In the genomic region with DNA sequence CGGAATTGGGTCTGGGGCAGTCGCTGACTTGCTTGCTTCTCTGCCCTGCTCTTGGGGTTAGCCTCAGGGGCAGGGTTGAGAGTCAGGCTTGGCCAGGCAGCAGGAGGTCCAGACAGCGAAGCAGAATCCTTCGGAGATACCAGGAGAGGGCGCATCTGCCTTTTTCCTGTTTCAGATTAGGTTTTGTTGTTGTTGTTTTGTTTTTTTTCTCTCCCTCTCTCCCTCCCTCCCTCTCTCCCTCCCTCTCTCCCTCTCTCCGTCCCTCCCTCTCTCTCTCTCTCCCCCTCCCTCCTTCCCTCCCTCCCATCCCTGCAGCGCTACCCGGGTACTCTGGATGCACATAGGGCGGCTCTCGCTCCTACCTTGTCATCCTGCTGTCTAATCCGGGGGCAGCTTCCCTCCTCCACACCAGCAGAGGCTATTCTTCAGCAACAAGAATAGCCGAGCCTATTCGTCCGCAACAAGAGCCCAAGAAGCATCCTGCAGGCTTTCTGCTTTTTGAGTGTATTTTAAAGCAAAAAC, we compare ENCODE assay signal across 8 cellular contexts. TPM values are rescaled to one million over a fixed set of nuclear protein-coding genes. Genes with fewer than 3 reads are reported as not detected.
DNase-seq lines count a peak whose midpoint lies in the region; TF ChIP-seq lines count a peak whose summit lies in the region.

No MANE protein-coding gene starts in this region.

- WGBS in mammary epithelial cell (ENCODE audit: low coverage, missing lambda C conversion rate) = 8% methylated on average over 11 of the region's 14 CpGs

- H3K27me3 ChIP-seq in MG63 (no peaks in the 10 kb centered on the region), mammary epithelial cell (ENCODE audit: insufficient read depth, low read length) (no peaks in the 10 kb centered on the region)

- in situ Hi-C loops in mammary epithelial cell (cut with MboI; ENCODE audit: low sequenced_read_pairs in 2 of 2) = loop anchor here in 1 of 2 donors (25.0 kb wide), 1 partner anchor 837 kb away; no protein-coding TSS in a partner anchor

- no peaks in the 10 kb centered on the region for H3K9me3 ChIP-seq in HEK293 (ENCODE audit: control insufficient read depth, insufficient read depth, low read depth, low read length)
- no peaks in the 10 kb centered on the region; the same call in 1 of the 2 replicates for H3K9me3 ChIP-seq in MG63
- H3K9me3 ChIP-seq in mammary epithelial cell (replicated peaks; ENCODE audit: insufficient read depth, low read length) = no peaks in the 10 kb centered on the region
- H3K9me3 ChIP-seq in iPS-18c (ENCODE audit: control insufficient read depth, insufficient read depth, low read length) = no peaks in the 10 kb centered on the region

- intact Hi-C loops in mammary epithelial cell (cut with micrococcal nuclease) = loop anchor here (1.0 to 10.0 kb wide), 7 partner anchors 42 to 834 kb away; no protein-coding TSS in a partner anchor

- H3K27ac ChIP-seq in HEK293 (ENCODE audit: extremely low read depth, low read depth, low read length) (peak overlapping the region; percentile 39; the same call in 1 of the 2 replicates), mammary epithelial cell (ENCODE audit: insufficient read depth, low read depth, low read length) (peak overlapping the region; percentile 74)

- peak overlapping the region; percentile 92 for H2AFZ ChIP-seq in mammary epithelial cell (ENCODE audit: low read depth, low read length)

- H3K4me3 ChIP-seq in HEK293 (ENCODE audit: low read depth, low read length) = peak overlapping the region; percentile 88
- peak overlapping the region; percentile 73 for H3K4me3 ChIP-seq in MG63
- H3K4me3 ChIP-seq in mammary epithelial cell (replicated peaks in 1 of 3; ENCODE audit: insufficient read depth in 1 of 3, low read depth in 2 of 3, low read length in 3 of 3) = peak overlapping the region; percentile 69 to 95 (median 82)
- peak overlapping the region; percentile 82 for H3K4me3 ChIP-seq in iPS-18c (ENCODE audit: insufficient read depth, low read depth, low read length)
- H3K4me3 ChIP-seq in skeletal muscle cell (ENCODE audit: low read depth, low read length) = peak overlapping the region; percentile 79

- CTCF ChIA-PET in HEK293 (lab: Yijun Ruan, JAX) (interaction anchor here (0.6 to 3.0 kb wide), 20 partner anchors 8 to 948 kb away, joined by 3 to 18 read pairs (median 3); no protein-coding TSS in a partner anchor), mammary epithelial cell (lab: Charles Lee; ENCODE audit: low non-redundant PET) (interaction anchor here (0.5 to 1.1 kb wide), 3 partner anchors 381 to 591 kb away, joined by 3 to 4 read pairs (median 4); no protein-coding TSS in a partner anchor)

- dilution Hi-C loops in mammary epithelial cell (cut with HindIII; ENCODE audit: low sequenced_read_pairs) = no loop called here

- H3K4me1 ChIP-seq in HEK293 (ENCODE audit: control insufficient read depth, insufficient read depth, low read length) (peaks cover 4% of the 10 kb centered on the region; the same call in 1 of the 2 replicates), mammary epithelial cell (ENCODE audit: insufficient read depth, low read length) (peaks cover 6% of the 10 kb centered on the region)

- POLR2A ChIA-PET in HEK293 (lab: Yijun Ruan, JAX) = interaction anchor here (0.6 to 1.1 kb wide), 3 partner anchors 203 to 903 kb away, joined by 3 to 4 read pairs (median 3); a partner anchor contains a TSS

- no peaks in the 10 kb centered on the region for H4K20me1 ChIP-seq in mammary epithelial cell (ENCODE audit: insufficient read depth, low read length)

- peak; percentile 6 to 86 (median 73) for DNase-seq in NCI-H1417 (lab: John Stamatoyannopoulos, UW)
- no peak for DNase-seq in NCI-H1417 treated with DMSO at 0.1 percent for 48 hours (lab: John Stamatoyannopoulos, UW)
- DNase-seq in MG63 = peak; percentile 61
- peak; percentile 19 to 74 (median 27) for DNase-seq in T-helper 1 cell
- peak; percentile 71 for DNase-seq in mammary epithelial cell
- peak; percentile 34 for DNase-seq in skeletal muscle cell (ENCODE audit: low read depth)

- H3K36me3 ChIP-seq in HEK293 (ENCODE audit: control insufficient read depth in 2 of 2, insufficient read depth in 1 of 2, low read length in 2 of 2) (peaks cover 0 to 8% of the 10 kb centered on the region in 2 experiments; a peak in 1 of 3 replicates), MG63 (no peaks in the 10 kb centered on the region; the same call in 1 of the 2 replicates), mammary epithelial cell (ENCODE audit: insufficient read depth, low read length) (no peaks in the 10 kb centered on the region)

- TF ChIP-seq CTCF in HEK293 (tag by site-specific recombination; IDR thresholded peaks at IDR 0.05) (peak; percentile 11; the same call in 1 of the 2 replicates), mammary epithelial cell (conservative IDR thresholded peaks at IDR 0.05 in 1 of 2, IDR thresholded peaks at IDR 0.05 in 1 of 2; ENCODE audit: extremely low read depth in 1 of 2, insufficient read depth in 1 of 2, low read depth in 1 of 2, low read length in 2 of 2) (peak; percentile 35 to 63)

- peaks cover 34% of the 10 kb centered on the region for H3K79me2 ChIP-seq in mammary epithelial cell (ENCODE audit: insufficient read depth, low read length)

- BruUV-seq in mammary epithelial cell (replicated peaks; lab: Mats Ljungman, UMichigan) = no TSS peak

- H3K9ac ChIP-seq in mammary epithelial cell (ENCODE audit: insufficient read depth, low read length) = peak overlapping the region; percentile 66

- H3K4me2 ChIP-seq in mammary epithelial cell (ENCODE audit: insufficient read depth, low read depth, low read length) = peak overlapping the region; percentile 82

TF ChIP-seq in HEK293, 187 proteins besides CTCF, POLR2A, EP300 and RAD21 (continues in another document):
- TF ChIP-seq, protein P1, sequence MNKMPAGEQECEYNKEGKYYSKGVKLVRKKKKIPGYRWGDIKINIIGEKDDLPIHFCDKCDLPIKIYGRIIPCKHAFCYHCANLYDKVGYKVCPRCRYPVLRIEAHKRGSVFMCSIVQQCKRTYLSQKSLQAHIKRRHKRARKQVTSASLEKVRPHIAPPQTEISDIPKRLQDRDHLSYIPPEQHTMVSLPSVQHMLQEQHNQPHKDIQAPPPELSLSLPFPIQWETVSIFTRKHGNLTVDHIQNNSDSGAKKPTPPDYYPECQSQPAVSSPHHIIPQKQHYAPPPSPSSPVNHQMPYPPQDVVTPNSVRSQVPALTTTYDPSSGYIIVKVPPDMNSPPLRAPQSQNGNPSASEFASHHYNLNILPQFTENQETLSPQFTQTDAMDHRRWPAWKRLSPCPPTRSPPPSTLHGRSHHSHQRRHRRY (tag by site-specific recombination; IDR thresholded peaks at IDR 0.05) = no peak
- TF ChIP-seq ZNF248 (tag by site-specific recombination; IDR thresholded peaks at IDR 0.05) = no peak
- TF ChIP-seq ZXDB (tag by site-specific recombination; IDR thresholded peaks at IDR 0.05) = peak; percentile 24; the same call in 1 of the 2 replicates
- no peak for TF ChIP-seq ZFP41 (tag by site-specific recombination; IDR thresholded peaks at IDR 0.05; ENCODE audit: borderline replicate concordance)
- no peak for TF ChIP-seq ZNF670 (tag by site-specific recombination; IDR thresholded peaks at IDR 0.05; ENCODE audit: low read depth)
- TF ChIP-seq, protein P2, sequence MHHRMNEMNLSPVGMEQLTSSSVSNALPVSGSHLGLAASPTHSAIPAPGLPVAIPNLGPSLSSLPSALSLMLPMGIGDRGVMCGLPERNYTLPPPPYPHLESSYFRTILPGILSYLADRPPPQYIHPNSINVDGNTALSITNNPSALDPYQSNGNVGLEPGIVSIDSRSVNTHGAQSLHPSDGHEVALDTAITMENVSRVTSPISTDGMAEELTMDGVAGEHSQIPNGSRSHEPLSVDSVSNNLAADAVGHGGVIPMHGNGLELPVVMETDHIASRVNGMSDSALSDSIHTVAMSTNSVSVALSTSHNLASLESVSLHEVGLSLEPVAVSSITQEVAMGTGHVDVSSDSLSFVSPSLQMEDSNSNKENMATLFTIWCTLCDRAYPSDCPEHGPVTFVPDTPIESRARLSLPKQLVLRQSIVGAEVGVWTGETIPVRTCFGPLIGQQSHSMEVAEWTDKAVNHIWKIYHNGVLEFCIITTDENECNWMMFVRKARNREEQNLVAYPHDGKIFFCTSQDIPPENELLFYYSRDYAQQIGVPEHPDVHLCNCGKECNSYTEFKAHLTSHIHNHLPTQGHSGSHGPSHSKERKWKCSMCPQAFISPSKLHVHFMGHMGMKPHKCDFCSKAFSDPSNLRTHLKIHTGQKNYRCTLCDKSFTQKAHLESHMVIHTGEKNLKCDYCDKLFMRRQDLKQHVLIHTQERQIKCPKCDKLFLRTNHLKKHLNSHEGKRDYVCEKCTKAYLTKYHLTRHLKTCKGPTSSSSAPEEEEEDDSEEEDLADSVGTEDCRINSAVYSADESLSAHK (tag by site-specific recombination; IDR thresholded peaks at IDR 0.05) = no peak
- 0 out of 2 replicates have a peak, but pooled peaks have one; percentile 12 for TF ChIP-seq ZBTB21 (tag by site-specific recombination; IDR thresholded peaks at IDR 0.05)
- TF ChIP-seq ZNF843 (tag by site-specific recombination; IDR thresholded peaks at IDR 0.05) = no peak; the same call in 1 of the 2 replicates
- TF ChIP-seq, protein P3, sequence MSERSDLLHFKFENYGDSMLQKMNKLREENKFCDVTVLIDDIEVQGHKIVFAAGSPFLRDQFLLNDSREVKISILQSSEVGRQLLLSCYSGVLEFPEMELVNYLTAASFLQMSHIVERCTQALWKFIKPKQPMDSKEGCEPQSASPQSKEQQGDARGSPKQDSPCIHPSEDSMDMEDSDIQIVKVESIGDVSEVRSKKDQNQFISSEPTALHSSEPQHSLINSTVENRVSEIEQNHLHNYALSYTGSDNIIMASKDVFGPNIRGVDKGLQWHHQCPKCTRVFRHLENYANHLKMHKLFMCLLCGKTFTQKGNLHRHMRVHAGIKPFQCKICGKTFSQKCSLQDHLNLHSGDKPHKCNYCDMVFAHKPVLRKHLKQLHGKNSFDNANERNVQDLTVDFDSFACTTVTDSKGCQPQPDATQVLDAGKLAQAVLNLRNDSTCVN (tag by site-specific recombination; optimal IDR thresholded peaks at IDR 0.05) = no peak

RNA-seq across cellular contexts. Expression of a gene that starts 0.8 kb away (rescaled TPM):
- 12.6 and 14.0 TPM in 2 replicates for total RNA-seq in MG63 (2014; rRNA removed; shearing (Covaris generic); ENCODE audit: low replicate concordance)
- 100 to 1,000 TPM in 1 of 2 donors, 10 to 100 TPM in 1; 60.0 to 142 TPM for total RNA-seq in mammary epithelial cell
- 31.2 TPM for polyA plus RNA-seq in mammary epithelial cell
- polyA minus RNA-seq in mammary epithelial cell = 59.5 TPM
